ENCODE assay signal across 1 cellular context in genomic region chr2:43611987-43612894, GRCh38.
TF ChIP-seq lines count a peak whose summit lies in the region.

No MANE protein-coding gene starts in this region.

TF ChIP-seq in WTC11, 78 proteins besides CTCF, POLR2A, EP300 and RAD21 (continued from another document):
- TF ChIP-seq ZNF425 (CRISPR knock-in tag; conservative IDR thresholded peaks at IDR 0.05): no peak
- TF ChIP-seq FOXP1 (CRISPR knock-in tag; IDR thresholded peaks at IDR 0.05; ENCODE audit: borderline replicate concordance): no peak
- TF ChIP-seq, protein P1, sequence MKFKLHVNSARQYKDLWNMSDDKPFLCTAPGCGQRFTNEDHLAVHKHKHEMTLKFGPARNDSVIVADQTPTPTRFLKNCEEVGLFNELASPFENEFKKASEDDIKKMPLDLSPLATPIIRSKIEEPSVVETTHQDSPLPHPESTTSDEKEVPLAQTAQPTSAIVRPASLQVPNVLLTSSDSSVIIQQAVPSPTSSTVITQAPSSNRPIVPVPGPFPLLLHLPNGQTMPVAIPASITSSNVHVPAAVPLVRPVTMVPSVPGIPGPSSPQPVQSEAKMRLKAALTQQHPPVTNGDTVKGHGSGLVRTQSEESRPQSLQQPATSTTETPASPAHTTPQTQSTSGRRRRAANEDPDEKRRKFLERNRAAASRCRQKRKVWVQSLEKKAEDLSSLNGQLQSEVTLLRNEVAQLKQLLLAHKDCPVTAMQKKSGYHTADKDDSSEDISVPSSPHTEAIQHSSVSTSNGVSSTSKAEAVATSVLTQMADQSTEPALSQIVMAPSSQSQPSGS (CRISPR knock-in tag; IDR thresholded peaks at IDR 0.05; ENCODE audit: borderline replicate concordance, low read depth): no peak
